13 cellular contexts compared by ENCODE assay signal in the genomic region with DNA sequence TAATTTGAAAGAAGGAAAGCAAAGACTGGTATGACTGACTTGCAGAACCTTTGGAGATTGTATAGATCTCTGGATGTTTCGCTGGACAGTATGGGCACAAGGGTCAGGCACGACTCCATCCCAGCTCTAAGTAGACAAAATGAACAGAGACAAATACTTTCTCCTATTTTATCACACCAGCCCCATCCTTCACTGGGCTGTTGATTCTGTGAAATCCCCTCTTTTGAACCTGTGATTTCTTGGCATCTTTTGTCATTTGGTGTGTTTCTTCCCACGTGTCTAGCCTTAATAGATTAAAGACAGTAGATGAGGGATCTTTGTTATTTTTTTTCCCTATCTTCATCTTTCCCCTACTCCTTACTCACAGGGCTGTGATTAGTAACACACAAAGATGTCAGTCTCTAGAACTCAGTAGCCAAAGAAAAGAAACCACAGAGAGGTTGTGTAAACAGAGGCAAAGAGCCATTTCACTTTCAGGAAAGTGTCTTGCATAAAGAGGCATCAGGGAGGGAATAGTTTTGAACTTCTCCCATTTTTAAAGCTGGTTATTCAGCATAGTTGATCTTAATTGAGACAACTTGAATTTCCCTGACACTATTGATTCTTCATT.
DNase-seq lines count a peak whose midpoint lies in the region; ATAC-seq lines count a peak whose summit lies in the region.
"Had no signal": no experiment of that assay in that cellular context is flagged by ENCODE, and none has a peak within 500 bp of the region (broad histone marks: within the 10 kb centered on the region; RNA-seq: fewer than 3 reads in every experiment).

No MANE protein-coding gene starts in this region.

- no peak overlapping the region for H3K4me3 ChIP-seq in skeletal muscle cell (ENCODE audit: low read depth, low read length)
- H3K4me3 ChIP-seq: A549, K562, tibial nerve had no signal

- DNase-seq in activated CD4-positive, alpha-beta T cell treated with anti-CD3 and anti-CD28 coated beads, Interleukin-2, amount 10 ng/mL, durations not matched to agents 24 days and 14 days, result peak; percentile 57
- DNase-seq in activated CD4-positive, alpha-beta T cell treated with anti-CD3 and anti-CD28 coated beads, Interleukin-2, amount 50 U/mL, for 48 hours, result no peak
- DNase-seq in central memory CD8-positive, alpha-beta T cell (ENCODE audit: low spot score in 2 of 2), result no peak
- peak; percentile 31 for DNase-seq in skeletal muscle cell (ENCODE audit: low read depth)
- no peak for DNase-seq in C1 segment of cervical spinal cord (lab: John Stamatoyannopoulos, UW)
- DNase-seq in NCI-H524 treated with DMSO at 0.1 percent for 48 hours (lab: John Stamatoyannopoulos, UW), result no peak
- DNase-seq: DMS 273 treated with DMSO at 0.1 percent for 48 hours, SHP77 treated with DMSO at 0.1 percent for 48 hours had no signal

- H3K27ac Mint-ChIP-seq in activated CD4-positive, alpha-beta T cell treated with anti-CD3 and anti-CD28 coated beads, Interleukin-2, amount 10 ng/mL, durations not matched to agents 24 days and 14 days, result peak overlapping the region; percentile 69
- peak overlapping the region; percentile 60 for H3K27ac Mint-ChIP-seq in T-helper 1 cell treated with Interleukin-12 subunit alpha and Interleukin-12 subunit beta and Interleukin-4 antibody, amounts not matched to agents 30 μg/mL and 1 μg/mL, for 36 hours
- H3K27ac Mint-ChIP-seq in central memory CD8-positive, alpha-beta T cell (ENCODE audit: low read depth), result peak overlapping the region; percentile 33

- peaks cover 16% of the 10 kb centered on the region for H3K9me3 Mint-ChIP-seq in activated CD4-positive, alpha-beta T cell treated with anti-CD3 and anti-CD28 coated beads, Interleukin-2, amount 10 ng/mL, durations not matched to agents 24 days and 14 days
- peaks cover 14% of the 10 kb centered on the region for H3K9me3 Mint-ChIP-seq in T-helper 1 cell treated with Interleukin-12 subunit alpha and Interleukin-12 subunit beta and Interleukin-4 antibody, amounts not matched to agents 30 μg/mL and 1 μg/mL, for 36 hours
- no peaks in the 10 kb centered on the region for H3K9me3 Mint-ChIP-seq in central memory CD8-positive, alpha-beta T cell

- H3K4me3 Mint-ChIP-seq in activated CD4-positive, alpha-beta T cell treated with anti-CD3 and anti-CD28 coated beads, Interleukin-2, amount 10 ng/mL, durations not matched to agents 24 days and 14 days, result peak overlapping the region; percentile 55
- H3K4me3 Mint-ChIP-seq in T-helper 1 cell treated with Interleukin-12 subunit alpha and Interleukin-12 subunit beta and Interleukin-4 antibody, amounts not matched to agents 30 μg/mL and 1 μg/mL, for 36 hours, result peak overlapping the region; percentile 19
- H3K4me3 Mint-ChIP-seq in central memory CD8-positive, alpha-beta T cell, result no peak overlapping the region

- H3K27me3 Mint-ChIP-seq in activated CD4-positive, alpha-beta T cell treated with anti-CD3 and anti-CD28 coated beads, Interleukin-2, amount 10 ng/mL, durations not matched to agents 24 days and 14 days, result no peaks in the 10 kb centered on the region
- no peaks in the 10 kb centered on the region for H3K27me3 Mint-ChIP-seq in T-helper 1 cell treated with Interleukin-12 subunit alpha and Interleukin-12 subunit beta and Interleukin-4 antibody, amounts not matched to agents 30 μg/mL and 1 μg/mL, for 36 hours (ENCODE audit: low read depth)
- no peaks in the 10 kb centered on the region for H3K27me3 Mint-ChIP-seq in central memory CD8-positive, alpha-beta T cell

- peaks cover 6% of the 10 kb centered on the region for H3K36me3 Mint-ChIP-seq in activated CD4-positive, alpha-beta T cell treated with anti-CD3 and anti-CD28 coated beads, Interleukin-2, amount 10 ng/mL, durations not matched to agents 24 days and 14 days (ENCODE audit: low read depth)
- H3K36me3 Mint-ChIP-seq in T-helper 1 cell treated with Interleukin-12 subunit alpha and Interleukin-12 subunit beta and Interleukin-4 antibody, amounts not matched to agents 30 μg/mL and 1 μg/mL, for 36 hours (ENCODE audit: low read depth), result peaks cover 11% of the 10 kb centered on the region
- H3K36me3 Mint-ChIP-seq in central memory CD8-positive, alpha-beta T cell (ENCODE audit: insufficient read depth), result no peaks in the 10 kb centered on the region

- intact Hi-C loops in activated CD4-positive, alpha-beta T cell treated with anti-CD3 and anti-CD28 coated beads, Interleukin-2, amount 10 ng/mL, durations not matched to agents 24 days and 14 days (cut with micrococcal nuclease), result loop anchor here (1.0 to 10.0 kb wide), 6 partner anchors 21 to 1617 kb away; no protein-coding TSS in a partner anchor

- H3K4me1 Mint-ChIP-seq in activated CD4-positive, alpha-beta T cell treated with anti-CD3 and anti-CD28 coated beads, Interleukin-2, amount 10 ng/mL, durations not matched to agents 24 days and 14 days, result peaks cover 73% of the 10 kb centered on the region
- H3K4me1 Mint-ChIP-seq in T-helper 1 cell treated with Interleukin-12 subunit alpha and Interleukin-12 subunit beta and Interleukin-4 antibody, amounts not matched to agents 30 μg/mL and 1 μg/mL, for 36 hours (ENCODE audit: low read depth), result peaks cover 80% of the 10 kb centered on the region
- peaks cover 62% of the 10 kb centered on the region for H3K4me1 Mint-ChIP-seq in central memory CD8-positive, alpha-beta T cell

- no peak for ATAC-seq in central memory CD8-positive, alpha-beta T cell (replicated peaks; ENCODE audit: extremely low read depth, poor library complexity, severe bottlenecking)
- ATAC-seq in GM18520 (IDR thresholded peaks at IDR 0.05; ENCODE audit: unreplicated experiment), result no peak
- ATAC-seq: A549, K562 had no signal

Comparison
In these comparisons a context has a peak if more than half of its experiments do, and no peak if none do; other contexts are left out.
1. DNase-seq: peak in activated CD4-positive, alpha-beta T cell treated with anti-CD3 and anti-CD28 coated beads, Interleukin-2, amount 10 ng/mL, durations not matched to agents 24 days and 14 days (single experiment) and skeletal muscle cell (single experiment); none in activated CD4-positive, alpha-beta T cell treated with anti-CD3 and anti-CD28 coated beads, Interleukin-2, amount 50 U/mL, for 48 hours (0 of 2), central memory CD8-positive, alpha-beta T cell (0 of 2), C1 segment of cervical spinal cord (0 of 14) and NCI-H524 treated with DMSO at 0.1 percent for 48 hours (single experiment).
2. Peak in every context shown above with its lines, with median percentiles within 50 percentile points of each other: H3K27ac Mint-ChIP-seq.